ENCODE assay signal across 8 cellular contexts in genomic region chr11:47425611-47426010, GRCh38. TPM values are rescaled to one million over a fixed set of nuclear protein-coding genes. Genes with fewer than 3 reads are reported as not detected.
DNase-seq lines count a peak whose midpoint lies in the region; ATAC-seq and TF ChIP-seq lines count a peak whose summit lies in the region.

No MANE protein-coding gene starts in this region.

- no peaks in the 10 kb centered on the region for H3K9me3 ChIP-seq in Loucy (ENCODE audit: insufficient read depth, low read depth, low read length)

- ATAC-seq in natural killer cell (no peak), HG03565 (IDR thresholded peaks at IDR 0.05; ENCODE audit: unreplicated experiment) (no peak), HG03139 (IDR thresholded peaks at IDR 0.05; ENCODE audit: unreplicated experiment) (no peak)

- no peak for TF ChIP-seq CTCF in BJ (IDR thresholded peaks at IDR 0.05; ENCODE audit: insufficient read depth, low read depth, low read length)
- TF ChIP-seq CTCF in Loucy (conservative IDR thresholded peaks at IDR 0.05; ENCODE audit: low read length) = no peak
- no peak for TF ChIP-seq CTCF in dorsolateral prefrontal cortex (IDR thresholded peaks at IDR 0.05 in 54 of 56, conservative IDR thresholded peaks at IDR 0.05 in 2 of 56; ENCODE audit: low read depth in 1 of 56, partially characterized antibody in 56 of 56)
- TF ChIP-seq CTCF in natural killer cell (IDR thresholded peaks at IDR 0.05) = no peak

- H3K9me3 Mint-ChIP-seq in natural killer cell = no peaks in the 10 kb centered on the region

- H3K4me1 Mint-ChIP-seq in natural killer cell = peaks cover 27 to 28% of the 10 kb centered on the region in 2 donors

- H3K4me3 ChIP-seq in BJ (ENCODE audit: low read depth, low read length) = peak overlapping the region; percentile 82
- H3K4me3 ChIP-seq in Loucy (ENCODE audit: low read length, poor library complexity, severe bottlenecking) = peak overlapping the region; percentile 100
- peak overlapping the region; percentile 57 to 100 (median 93) for H3K4me3 ChIP-seq in dorsolateral prefrontal cortex

- no peaks in the 10 kb centered on the region for H3K9me2 ChIP-seq in Loucy (replicated peaks; ENCODE audit: low read depth, low read length)

- peaks cover 25% of the 10 kb centered on the region for H3K36me3 ChIP-seq in BJ (ENCODE audit: control insufficient read depth, insufficient read depth, low read length)
- peaks cover 36% of the 10 kb centered on the region; the same call in 1 of the 2 replicates for H3K36me3 ChIP-seq in Loucy (ENCODE audit: insufficient read depth, low read length)

- H4K20me1 ChIP-seq in Loucy (ENCODE audit: insufficient read depth, low read length, poor library complexity, severe bottlenecking) = peaks cover 8% of the 10 kb centered on the region

- POLR2A ChIA-PET in BJ (lab: Charles Lee) = no interaction called here

- H3K79me2 ChIP-seq in Loucy (ENCODE audit: insufficient read depth, low read length) = peaks cover 41% of the 10 kb centered on the region

- in situ Hi-C loops in ACHN (cut with HindIII; ENCODE audit: low pct_ligation_motif_present, low pct_unique_long_range_greater_than_20kb, low sequenced_read_pairs) = no loop called here

- no peaks in the 10 kb centered on the region for H3K36me3 Mint-ChIP-seq in natural killer cell

- no peaks in the 10 kb centered on the region for H3K27me3 Mint-ChIP-seq in natural killer cell (ENCODE audit: low read depth in 2 of 2)

- peak overlapping the region; percentile 94 to 99 for H3K27ac Mint-ChIP-seq in natural killer cell

- peak overlapping the region; percentile 93 for H3K4me2 ChIP-seq in Loucy (ENCODE audit: low read depth, low read length, poor library complexity, severe bottlenecking)

- peak overlapping the region; percentile 99 for H2AFZ ChIP-seq in Loucy (ENCODE audit: low read length)

- DNase-seq in BJ (ENCODE audit: low read depth) (no peak), dorsolateral prefrontal cortex (no peak), natural killer cell (no peak), HPDE6-E6E7 (ENCODE audit: extremely low spot score) (no peak), ACHN (no peak)

- H3K27me3 ChIP-seq in BJ (ENCODE audit: control insufficient read depth, insufficient read depth, low read length) (no peaks in the 10 kb centered on the region), Loucy (ENCODE audit: insufficient read depth, low read length, poor library complexity, severe bottlenecking) (peaks cover 7% of the 10 kb centered on the region), dorsolateral prefrontal cortex (no peaks in the 10 kb centered on the region)

- intact Hi-C loops in dorsolateral prefrontal cortex (cut with DNase I) = loop anchor here (1.0 to 10.0 kb wide), 4 partner anchors 17 to 129 kb away; partner anchors contain the start of genes CELF1 (in 2 of the 2) and SLC39A13 (in 2 of the 2)
- intact Hi-C loops in natural killer cell (cut with micrococcal nuclease) = loop anchor here (1.0 kb wide), 1 partner anchor 17 kb away; the partner anchor contains the start of gene SLC39A13

- no peaks in the 10 kb centered on the region for H3F3A ChIP-seq in Loucy (ENCODE audit: low read depth)

- peak overlapping the region; percentile 68 to 99 (median 94) for H3K27ac ChIP-seq in dorsolateral prefrontal cortex

- CTCF ChIA-PET in BJ (lab: Yijun Ruan, JAX) = interaction anchor here (0.9 to 2.8 kb wide), 4 partner anchors 10 to 51 kb away, joined by 3 to 15 read pairs (median 4); no protein-coding TSS in a partner anchor

- peaks cover 16% of the 10 kb centered on the region for H3K4me1 ChIP-seq in Loucy (ENCODE audit: insufficient read depth, low read length, poor library complexity, severe bottlenecking)

- peak overlapping the region; percentile 100 for H3K9ac ChIP-seq in Loucy (ENCODE audit: low read depth, low read length, poor library complexity, severe bottlenecking)

- H3K4me3 Mint-ChIP-seq in natural killer cell = peak overlapping the region; percentile 100

RNA-seq across cellular contexts. Expression of gene PSMC3, which starts 0.6 kb away (rescaled TPM):
- 187 and 191 TPM in 2 replicates for polyA plus RNA-seq in BJ (2011; rRNA removed)
- 75.7 and 121 TPM in 2 replicates for polyA minus RNA-seq in BJ (2011; rRNA and poly(A)+ RNA removed)
- 100 to 1,000 TPM in 90 of 120 experiments, 10 to 100 TPM in 30; 65.6 to 166 (median 113) TPM for total RNA-seq in dorsolateral prefrontal cortex
- 10 to 100 TPM; 74.0 to 85.9 (median 77.7) TPM for total RNA-seq in natural killer cell

RNA-seq across cellular contexts. Expression of gene SLC39A13, which starts 17.2 kb away (rescaled TPM):
- polyA plus RNA-seq in BJ (2011; rRNA removed) = 59.7 and 108 TPM in 2 replicates
- 24.2 and 32.3 TPM in 2 replicates for polyA minus RNA-seq in BJ (2011; rRNA and poly(A)+ RNA removed)
- total RNA-seq in dorsolateral prefrontal cortex (10 to 100 TPM; 29.5 to 62.3 (median 39.7) TPM), natural killer cell (10 to 100 TPM; 29.1 to 34.7 (median 32.6) TPM)

RNA-seq across cellular contexts. Expression of gene RAPSN, which starts 23.3 kb away (rescaled TPM):
- polyA plus RNA-seq in BJ (2011; rRNA removed) = 0.10 and 0.12 TPM in 2 replicates
- 0.90 and 1.2 TPM in 2 replicates for polyA minus RNA-seq in BJ (2011; rRNA and poly(A)+ RNA removed)
- 1 to 10 TPM in 5 of 120 experiments, under 1 TPM in 44, not detected in 71; 0.26 to 2.1 (median 0.56) TPM for total RNA-seq in dorsolateral prefrontal cortex
- total RNA-seq in natural killer cell = 1 to 10 TPM; 1.6 to 2.2 (median 1.7) TPM

RNA-seq across cellular contexts. Expression of gene SPI1, which starts 47.3 kb away (rescaled TPM):
- polyA plus RNA-seq in BJ (2011; rRNA removed) = not detected in 2 replicates
- not detected in 2 replicates for polyA minus RNA-seq in BJ (2011; rRNA and poly(A)+ RNA removed)
- total RNA-seq in dorsolateral prefrontal cortex (10 to 100 TPM in 76 of 120 experiments, 1 to 10 TPM in 44; 2.1 to 44.5 (median 11.4) TPM), natural killer cell (10 to 100 TPM; 15.0 to 65.4 (median 55.4) TPM)
